2 cellular contexts compared by ENCODE assay signal in the genomic region with DNA sequence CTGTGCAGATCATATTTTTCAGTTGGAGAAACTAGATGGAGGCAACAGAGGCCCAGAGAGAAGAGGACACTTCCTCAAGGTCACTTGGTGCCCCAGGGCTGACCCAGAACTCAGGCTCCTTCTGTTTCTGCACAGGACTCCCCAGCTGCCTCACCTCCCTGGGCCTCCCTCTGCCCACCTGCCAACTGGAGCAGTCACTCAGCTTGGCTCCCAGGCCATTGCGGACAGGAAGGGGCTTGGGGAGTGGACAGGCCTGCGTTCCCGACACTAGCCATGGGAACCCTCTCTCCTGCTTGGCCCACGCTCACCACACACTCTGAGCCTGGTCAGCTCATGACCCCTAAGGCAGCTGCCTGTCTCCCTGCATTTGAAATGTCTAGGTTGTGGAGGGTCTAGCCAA.
TF ChIP-seq lines count a peak whose summit lies in the region.

No MANE protein-coding gene starts in this region.

TF ChIP-seq in H1, 55 proteins besides CTCF, POLR2A, EP300 and RAD21:
- TF ChIP-seq PHF8 (conservative IDR thresholded peaks at IDR 0.05; ENCODE audit: low read depth, low read length) (no peak), KDM1A (IDR thresholded peaks at IDR 0.05; ENCODE audit: borderline replicate concordance, low read length) (no peak), RBBP5 (IDR thresholded peaks at IDR 0.05; ENCODE audit: borderline replicate concordance, low read depth, low read length) (no peak), BCL11A (IDR thresholded peaks at IDR 0.05; ENCODE audit: low read depth in 2 of 2, low read length in 2 of 2) (no peak)
TF ChIP-seq in H1: peak in this region for 0.

TF ChIP-seq in HEK293T, 16 proteins besides CTCF, POLR2A, EP300 and RAD21:
- TF ChIP-seq SP1 (IDR thresholded peaks at IDR 0.05) (no peak), NFRKB (IDR thresholded peaks at IDR 0.05) (no peak), FOXA1 (IDR thresholded peaks at IDR 0.05) (no peak), ZNF384 (IDR thresholded peaks at IDR 0.05) (no peak), TARDBP (IDR thresholded peaks at IDR 0.05) (no peak)
